Comparison of ENCODE assay signal across 24 cellular contexts in genomic region chr13:20442798-20443381, GRCh38.
DNase-seq lines count a peak whose midpoint lies in the region; ATAC-seq, FAIRE-seq and TF ChIP-seq lines count a peak whose summit lies in the region.
"Had no signal": no experiment of that assay in that cellular context is flagged by ENCODE, and none has a peak within 500 bp of the region (broad histone marks: within the 10 kb centered on the region; RNA-seq: fewer than 3 reads in every experiment).

No MANE protein-coding gene starts in this region.

- H3K4me1 ChIP-seq in KMS-11 (ENCODE audit: low read depth, poor library complexity, severe bottlenecking) (peaks cover 22% of the 10 kb centered on the region), mucosa of rectum (ENCODE audit: control insufficient read depth in 2 of 2, insufficient read depth in 2 of 2, low read length in 2 of 2) (peaks cover 4 to 7% of the 10 kb centered on the region in 2 donors)
- H3K4me1 ChIP-seq: gastroesophageal sphincter had no signal

- H2AFZ ChIP-seq in KMS-11 (ENCODE audit: low read depth) = no peak overlapping the region

- H3K9me3 ChIP-seq in CD4-positive, alpha-beta T cell (ENCODE audit: control insufficient read depth, low read length) = peaks cover 4% of the 10 kb centered on the region
- no peaks in the 10 kb centered on the region for H3K9me3 ChIP-seq in mucosa of rectum (ENCODE audit: control insufficient read depth in 2 of 2, low read length in 2 of 2)
- H3K9me3 ChIP-seq: body of pancreas, HAP-1 had no signal

- H3K4me3 Mint-ChIP-seq in CD4-positive, alpha-beta T cell = no peak overlapping the region
- H3K4me3 Mint-ChIP-seq in nephron progenitor cell = no peak overlapping the region
- H3K4me3 Mint-ChIP-seq: activated naive CD8-positive, alpha-beta T cell treated with anti-CD3 and anti-CD28 coated beads, Interleukin-2, amount 50 U/mL, for 24 hours; CD14-positive monocyte; memory B cell; natural killer cell treated with Interleukin-12 subunit alpha and Interleukin-12 subunit beta and Interleukin-15 and Interleukin-18, amount 100 ng/mL, for 72 hours; stimulated activated memory B cell treated with anti-CD40 and anti-IgM and Interleukin-4, amounts not matched to agents 10 μg/mL and 1 μg/mL and 100 μg/mL, for 72 hours had no signal

- peaks cover 22% of the 10 kb centered on the region for H3K36me3 Mint-ChIP-seq in CD4-positive, alpha-beta T cell (ENCODE audit: low read depth)
- H3K36me3 Mint-ChIP-seq in nephron progenitor cell (ENCODE audit: low read depth) = peaks cover 2% of the 10 kb centered on the region

- CTCF ChIA-PET in CD4-positive, alpha-beta T cell (lab: Charles Lee) = interaction anchor here (1.5 kb wide), 1 partner anchor 9 kb away, joined by 3 read pairs; no protein-coding TSS in a partner anchor

- ATAC-seq in CD4-positive, alpha-beta T cell (ENCODE audit: poor library complexity) = no peak
- ATAC-seq: activated naive CD8-positive, alpha-beta T cell treated with anti-CD3 and anti-CD28 coated beads, Interleukin-2, amount 50 U/mL, for 24 hours; body of pancreas; gastroesophageal sphincter; natural killer cell treated with Interleukin-12 subunit alpha and Interleukin-12 subunit beta and Interleukin-15 and Interleukin-18, amount 100 ng/mL, for 72 hours; stimulated activated memory B cell treated with anti-CD40 and anti-IgM and Interleukin-4, amounts not matched to agents 10 μg/mL and 1 μg/mL and 100 μg/mL, for 72 hours had no signal

- no peak overlapping the region for H3K9ac ChIP-seq in KMS-11
- no peak overlapping the region for H3K9ac ChIP-seq in mucosa of rectum (ENCODE audit: low read depth in 1 of 2, low read length in 2 of 2)

- H3K36me3 ChIP-seq in KMS-11 (ENCODE audit: insufficient read depth) (no peaks in the 10 kb centered on the region), mucosa of rectum (ENCODE audit: control insufficient read depth in 2 of 2, insufficient read depth in 2 of 2, low read length in 2 of 2) (peaks cover 2 to 4% of the 10 kb centered on the region in 2 donors)
- H3K36me3 ChIP-seq: HAP-1, thoracic aorta had no signal

- no peak for FAIRE-seq in frontal cortex (lab: Jason Lieb, UNC)
- FAIRE-seq: HTR-8/SVneo, TTC549 had no signal

- POLR2A ChIA-PET in CD4-positive, alpha-beta T cell (lab: Charles Lee) = interaction anchor here (1.1 to 1.2 kb wide), 2 partner anchors 31 to 34 kb away, joined by 3 to 6 read pairs; no protein-coding TSS in a partner anchor

- H3K27ac ChIP-seq in CD4-positive, alpha-beta T cell (ENCODE audit: low read depth, low read length) = no peak overlapping the region
- H3K27ac ChIP-seq in KMS-11 (no peak overlapping the region), epithelial cell of prostate (peak overlapping the region; percentile 46), mucosa of rectum (ENCODE audit: low read depth in 2 of 2, low read length in 2 of 2) (peak overlapping the region; percentile 36 to 45)
- H3K27ac ChIP-seq: body of pancreas, gastroesophageal sphincter, thoracic aorta had no signal

- DNase-seq in CD4-positive, alpha-beta T cell = no peak
- DNase-seq in epithelial cell of prostate (ENCODE audit: low read depth, low spot score) (no peak), frontal cortex (ENCODE audit: low spot score in 2 of 2) (no peak), SHP77 (lab: John Stamatoyannopoulos, UW) (no peak), NK-92 (lab: John Stamatoyannopoulos, UW; ENCODE audit: unreplicated experiment) (no peak), nephron progenitor cell (no peak)
- DNase-seq: activated naive CD8-positive, alpha-beta T cell treated with anti-CD3 and anti-CD28 coated beads, Interleukin-2, amount 50 U/mL, for 24 hours; dermis blood vessel endothelial cell; Kasumi-1; NCI-H1092; NCI-H2029 had no signal

- 0 out of 2 replicates have a peak overlapping the region, but pooled peaks have one; percentile 17 for H3K4me2 ChIP-seq in KMS-11

- TF ChIP-seq CTCF in CD4-positive, alpha-beta T cell (IDR thresholded peaks at IDR 0.05) = no peak
- no peak for TF ChIP-seq CTCF in KMS-11 (conservative IDR thresholded peaks at IDR 0.05; ENCODE audit: low read depth, low read length)
- no peak for TF ChIP-seq CTCF in nephron progenitor cell (IDR thresholded peaks at IDR 0.05)

- no peaks in the 10 kb centered on the region for H3K79me2 ChIP-seq in KMS-11 (ENCODE audit: insufficient read depth, low read depth)

- H3K4me1 Mint-ChIP-seq in CD4-positive, alpha-beta T cell (ENCODE audit: low read depth) = peaks cover 13% of the 10 kb centered on the region
- H3K4me1 Mint-ChIP-seq in nephron progenitor cell = no peaks in the 10 kb centered on the region
- H3K4me1 Mint-ChIP-seq: memory B cell; stimulated activated memory B cell treated with anti-CD40 and anti-IgM and Interleukin-4, amounts not matched to agents 10 μg/mL and 1 μg/mL and 100 μg/mL, for 72 hours had no signal

- H4K20me1 ChIP-seq in KMS-11 (ENCODE audit: insufficient read depth) = no peaks in the 10 kb centered on the region

- intact Hi-C loops in CD4-positive, alpha-beta T cell (cut with DNase I, micrococcal nuclease) = no loop called here

- no peaks in the 10 kb centered on the region for H3K27me3 Mint-ChIP-seq in CD4-positive, alpha-beta T cell
- peaks cover 18% of the 10 kb centered on the region for H3K27me3 Mint-ChIP-seq in nephron progenitor cell (ENCODE audit: low read depth, poor library complexity)
- H3K27me3 Mint-ChIP-seq: activated naive CD8-positive, alpha-beta T cell treated with anti-CD3 and anti-CD28 coated beads, Interleukin-2, amount 50 U/mL, for 24 hours; memory B cell; natural killer cell treated with Interleukin-12 subunit alpha and Interleukin-12 subunit beta and Interleukin-15 and Interleukin-18, amount 100 ng/mL, for 72 hours; stimulated activated memory B cell treated with anti-CD40 and anti-IgM and Interleukin-4, amounts not matched to agents 10 μg/mL and 1 μg/mL and 100 μg/mL, for 72 hours had no signal

- no peak overlapping the region for H3K4me3 ChIP-seq in KMS-11 (IDR thresholded peaks at IDR 0.05; ENCODE audit: insufficient read depth, low read depth, low read length)
- no peak overlapping the region for H3K4me3 ChIP-seq in mucosa of rectum (ENCODE audit: low read length in 2 of 2)
- H3K4me3 ChIP-seq: body of pancreas, gastroesophageal sphincter, HAP-1, thoracic aorta had no signal

- peaks cover 7% of the 10 kb centered on the region for H3K9me3 Mint-ChIP-seq in CD4-positive, alpha-beta T cell
- peaks cover 30% of the 10 kb centered on the region for H3K9me3 Mint-ChIP-seq in nephron progenitor cell

- H3K27me3 ChIP-seq in CD4-positive, alpha-beta T cell (ENCODE audit: control insufficient read depth, insufficient read depth, low read length) = no peaks in the 10 kb centered on the region
- H3K27me3 ChIP-seq in KMS-11 (ENCODE audit: insufficient read depth, low read depth) (no peaks in the 10 kb centered on the region), mucosa of rectum (ENCODE audit: control insufficient read depth in 2 of 2, insufficient read depth in 2 of 2, low read length in 2 of 2) (no peaks in the 10 kb centered on the region)
- H3K27me3 ChIP-seq: body of pancreas, gastroesophageal sphincter had no signal

- peak overlapping the region; percentile 3 for H3K27ac Mint-ChIP-seq in CD4-positive, alpha-beta T cell
- no peak overlapping the region for H3K27ac Mint-ChIP-seq in nephron progenitor cell
- H3K27ac Mint-ChIP-seq: activated naive CD8-positive, alpha-beta T cell treated with anti-CD3 and anti-CD28 coated beads, Interleukin-2, amount 50 U/mL, for 24 hours; activated T-helper 2 cell treated with anti-CD3 and anti-CD28 coated beads, Interferon-gamma antibody, Interleukin-2, Interleukin-4, amounts not matched to agents 10 μg/mL and 5 μg/mL and 100 μg/mL, durations not matched to agents 14 hours and 24 hours and 36 hours; memory B cell; natural killer cell treated with Interleukin-12 subunit alpha and Interleukin-12 subunit beta and Interleukin-15 and Interleukin-18, amount 100 ng/mL, for 72 hours; stimulated activated memory B cell treated with anti-CD40 and anti-IgM and Interleukin-4, amounts not matched to agents 10 μg/mL and 1 μg/mL and 100 μg/mL, for 72 hours had no signal

Comparison
In these comparisons a context has a peak if more than half of its experiments do, and no peak if none do; other contexts are left out.
1. H3K27ac ChIP-seq: peak in epithelial cell of prostate (single experiment) and mucosa of rectum (2 of 2); none in CD4-positive, alpha-beta T cell (single experiment) and KMS-11 (single experiment).